ENCODE assay signal across 19 cellular contexts in the genomic region with DNA sequence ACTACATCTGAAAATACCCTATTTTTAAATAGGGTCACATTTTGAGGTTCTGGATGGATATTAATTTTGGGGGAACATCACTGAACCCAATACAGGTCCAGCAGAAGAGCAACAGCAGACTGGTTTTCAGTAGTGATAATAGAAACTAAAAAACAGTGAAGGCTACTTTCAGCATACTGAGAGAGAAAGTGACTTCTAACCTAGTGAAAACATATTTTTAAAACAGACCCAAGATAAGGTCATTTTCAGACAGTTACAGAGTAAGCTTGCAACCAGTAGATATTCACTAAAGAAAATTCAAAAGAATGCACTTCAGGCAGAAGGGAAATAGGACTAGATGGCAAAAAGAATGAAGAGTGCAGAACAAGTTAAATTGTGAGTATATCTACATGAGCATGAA. TPM values are rescaled to one million over a fixed set of nuclear protein-coding genes. Genes with fewer than 3 reads are reported as not detected.
A peak's percentile ranks its signal among the peaks of the same experiment; 100 is the strongest.
DNase-seq lines count a peak whose midpoint lies in the region; ATAC-seq and TF ChIP-seq lines count a peak whose summit lies in the region.
"Had no signal": no experiment of that assay in that cellular context is flagged by ENCODE, and none has a peak within 500 bp of the region (broad histone marks: within the 10 kb centered on the region; RNA-seq: fewer than 3 reads in every experiment).

No MANE protein-coding gene starts in this region.

- H3K79me1 ChIP-seq in trophoblast cell (ENCODE audit: low read length): no peaks in the 10 kb centered on the region

- H3K23ac ChIP-seq in trophoblast cell (ENCODE audit: low read length): no peak overlapping the region

- no peak overlapping the region for H2BK12ac ChIP-seq in trophoblast cell (ENCODE audit: low read length)

- H2AK5ac ChIP-seq in trophoblast cell (ENCODE audit: low read length): no peak overlapping the region

- no peak overlapping the region for H3K9ac ChIP-seq in trophoblast cell (ENCODE audit: low read length)

- no peak overlapping the region for H2BK120ac ChIP-seq in trophoblast cell (ENCODE audit: insufficient read depth, low read length, poor library complexity)

- no peaks in the 10 kb centered on the region for H3K9me3 ChIP-seq in trophoblast cell (ENCODE audit: insufficient read depth, low read depth, low read length)
- H3K9me3 ChIP-seq: BE2C, esophagus squamous epithelium, transverse colon had no signal

- H3K4me3 ChIP-seq in trophoblast cell (ENCODE audit: low read depth, low read length): no peak overlapping the region
- H3K4me3 ChIP-seq: esophagus squamous epithelium, transverse colon had no signal

- no peak overlapping the region for H3K4ac ChIP-seq in trophoblast cell (ENCODE audit: low read depth, low read length)

- H3K4me2 ChIP-seq in trophoblast cell (ENCODE audit: low read length): no peak overlapping the region

- H3K79me2 ChIP-seq in trophoblast cell (ENCODE audit: control insufficient read depth, insufficient read depth, low read length, poor library complexity): no peaks in the 10 kb centered on the region

- H4K91ac ChIP-seq in trophoblast cell (ENCODE audit: low read depth, low read length): no peak overlapping the region

- ATAC-seq in GM19468 (IDR thresholded peaks at IDR 0.05; ENCODE audit: extremely low read depth, unreplicated experiment) (peak; percentile 56), HG02678 (IDR thresholded peaks at IDR 0.05; ENCODE audit: unreplicated experiment) (peak; percentile 62), HG03354 (IDR thresholded peaks at IDR 0.05; ENCODE audit: poor library complexity, severe bottlenecking, unreplicated experiment) (peak; percentile 72)
- ATAC-seq: naive thymus-derived CD4-positive, alpha-beta T cell; stimulated activated naive B cell treated with anti-CD40 and anti-IgM and Interleukin-4, amounts not matched to agents 10 μg/mL and 1 μg/mL and 100 μg/mL, for 72 hours had no signal

- DNase-seq in trophoblast cell: peak; percentile 5 to 82
- no peak for DNase-seq in GM10266 (ENCODE audit: extremely low spot score)
- DNase-seq in nucleus accumbens (lab: John Stamatoyannopoulos, UW): no peak
- DNase-seq in NCI-H2081 treated with DMSO at 0.1 percent for 48 hours (lab: John Stamatoyannopoulos, UW): no peak
- DNase-seq: activated CD4-positive, alpha-beta T cell treated with anti-CD3 and anti-CD28 coated beads, Interleukin-2, amount 50 U/mL, for 1 hour; activated naive CD4-positive, alpha-beta T cell treated with anti-CD3 and anti-CD28 coated beads, Interleukin-2, amount 10 ng/mL, durations not matched to agents 7 days and 5 days; activated T-cell treated with anti-CD3 and anti-CD28 coated beads for 4 hours; BE2C; esophagus squamous epithelium; HCEC 1CT; MV-4-11; naive thymus-derived CD4-positive, alpha-beta T cell; NCI-H2081; NCI-H774; stimulated activated naive B cell treated with anti-CD40 and anti-IgM and Interleukin-4, amounts not matched to agents 10 μg/mL and 1 μg/mL and 100 μg/mL, for 72 hours; transverse colon had no signal

- H2AFZ ChIP-seq in trophoblast cell (ENCODE audit: insufficient read depth, low read length, poor library complexity): no peak overlapping the region

- no peaks in the 10 kb centered on the region for H3K27me3 ChIP-seq in trophoblast cell (ENCODE audit: insufficient read depth, low read length)
- H3K27me3 ChIP-seq: BE2C, esophagus squamous epithelium, transverse colon had no signal

- H3K27ac ChIP-seq in trophoblast cell (ENCODE audit: low read depth, low read length): no peak overlapping the region
- H3K27ac ChIP-seq: esophagus squamous epithelium, transverse colon had no signal

- H3K36me3 ChIP-seq in trophoblast cell (ENCODE audit: control insufficient read depth in 1 of 2, insufficient read depth in 2 of 2, low read length in 2 of 2): no peaks in the 10 kb centered on the region
- H3K36me3 ChIP-seq: BE2C, esophagus squamous epithelium, transverse colon had no signal

- H3K18ac ChIP-seq in trophoblast cell (ENCODE audit: low read length): no peak overlapping the region

- no peak overlapping the region for H2BK5ac ChIP-seq in trophoblast cell (ENCODE audit: low read depth, low read length, poor library complexity)

- H3K4me1 ChIP-seq in trophoblast cell (ENCODE audit: control insufficient read depth in 1 of 2, insufficient read depth in 2 of 2, low read length in 2 of 2): no peaks in the 10 kb centered on the region
- H3K4me1 ChIP-seq: BE2C, transverse colon had no signal

- H3K14ac ChIP-seq in trophoblast cell (ENCODE audit: low read length): no peak overlapping the region

- H4K8ac ChIP-seq in trophoblast cell (ENCODE audit: low read depth, low read length): no peak overlapping the region

- no peak for TF ChIP-seq CTCF in GM10266 (IDR thresholded peaks at IDR 0.05; ENCODE audit: control insufficient read depth, insufficient read depth, low read depth, missing control alignments)

- H4K12ac ChIP-seq in trophoblast cell (ENCODE audit: low read depth, low read length): no peak overlapping the region

RNA-seq across cellular contexts. Expression of a gene that starts 42.0 kb away (rescaled TPM):
- not detected in 2 replicates for polyA plus RNA-seq in trophoblast cell (2013)
- polyA plus RNA-seq: naive thymus-derived CD4-positive, alpha-beta T cell had no signal

Comparison
In these comparisons a context has a peak if more than half of its experiments do, and no peak if none do; other contexts are left out.
1. DNase-seq: peak in trophoblast cell (2 of 2); none in GM10266 (single experiment), nucleus accumbens (0 of 56) and NCI-H2081 treated with DMSO at 0.1 percent for 48 hours (single experiment).
2. Peak in every context shown above with its lines, with median percentiles within 50 percentile points of each other: ATAC-seq.